In genomic region chr1:101520302-101520701, GRCh38 we compare ENCODE assay signal across 8 cellular contexts.
DNase-seq lines count a peak whose midpoint lies in the region; FAIRE-seq and TF ChIP-seq lines count a peak whose summit lies in the region.

No MANE protein-coding gene starts in this region.

- TF ChIP-seq CTCF in CD14-positive monocyte (IDR thresholded peaks at IDR 0.05) (peak; percentile 44), HFF-Myc (IDR thresholded peaks at IDR 0.05; ENCODE audit: low read depth, low read length, missing control alignments) (peak; percentile 62), foreskin fibroblast (IDR thresholded peaks at IDR 0.05; ENCODE audit: low read depth, low read length) (peak; percentile 72)

- H3K9me3 Mint-ChIP-seq in CD14-positive monocyte, result peaks cover 0 to 9% (median 6%) of the 10 kb centered on the region in 7 donors

- FAIRE-seq in GM12891 (lab: Jason Lieb, UNC), result peak; percentile 78

- peaks cover 0 to 3% (median 0%) of the 10 kb centered on the region in 3 donors for H3K27me3 Mint-ChIP-seq in CD14-positive monocyte (ENCODE audit: low read depth in 3 of 3)

- DNase-seq in CD14-positive monocyte (ENCODE audit: low spot score), result no peak
- no peak for DNase-seq in GM12891 (ENCODE audit: insufficient read length, low spot score)
- peak; percentile 7 for DNase-seq in HFF-Myc (ENCODE audit: extremely low read depth, low read depth)
- peak; percentile 33 for DNase-seq in M059J (ENCODE audit: low read depth)
- peak; percentile 42 for DNase-seq in SW480 (ENCODE audit: low spot score)
- DNase-seq in foreskin fibroblast, result peak; percentile 12 to 56
- DNase-seq in renal cortical epithelial cell (ENCODE audit: low read depth), result peak; percentile 28
- DNase-seq in effector CD8-positive, alpha-beta T cell (lab: John Stamatoyannopoulos, UW), result no peak

- H3K36me3 Mint-ChIP-seq in CD14-positive monocyte, result no peaks in the 10 kb centered on the region

- intact Hi-C loops in CD14-positive monocyte (cut with micrococcal nuclease), result no loop called here

- TF ChIP-seq POLR2A in GM12891 (IDR thresholded peaks at IDR 0.05; ENCODE audit: low read depth, low read length), result no peak

- H3K4me1 Mint-ChIP-seq in CD14-positive monocyte, result no peaks in the 10 kb centered on the region

- no peak overlapping the region for H3K4me3 Mint-ChIP-seq in CD14-positive monocyte

- H3K4me3 ChIP-seq in HFF-Myc (replicated peaks; ENCODE audit: low read depth, low read length) (no peak overlapping the region), foreskin fibroblast (ENCODE audit: low read depth in 1 of 2, low read length in 2 of 2) (no peak overlapping the region)

- H3K27ac Mint-ChIP-seq in CD14-positive monocyte, result no peak overlapping the region

TF ChIP-seq in GM12891, 5 proteins besides CTCF, POLR2A, EP300 and RAD21:
- no peak for TF ChIP-seq POU2F2 (IDR thresholded peaks at IDR 0.05; ENCODE audit: low read depth, low read length)
- TF ChIP-seq POLR2AphosphoS5 (IDR thresholded peaks at IDR 0.05; ENCODE audit: low read depth, low read length), result no peak
- TF ChIP-seq SPI1 (IDR thresholded peaks at IDR 0.05; ENCODE audit: low read depth, low read length), result no peak
- TF ChIP-seq PAX5 (IDR thresholded peaks at IDR 0.05; ENCODE audit: insufficient read depth, low read length, severe bottlenecking), result no peak
- no peak for TF ChIP-seq TAF1 (IDR thresholded peaks at IDR 0.05; ENCODE audit: low read depth, low read length)

Comparison
In these comparisons a context has a peak if more than half of its experiments do, and no peak if none do; other contexts are left out.
1. DNase-seq: peak in HFF-Myc (single experiment), M059J (single experiment), SW480 (single experiment), foreskin fibroblast (2 of 2) and renal cortical epithelial cell (single experiment); none in CD14-positive monocyte (single experiment), GM12891 (single experiment) and effector CD8-positive, alpha-beta T cell (single experiment).
2. Peak in every context shown above with its lines, with median percentiles within 50 percentile points of each other: CTCF ChIP-seq.